Comparison of ENCODE assay signal across 1 cellular context in the genomic region with DNA sequence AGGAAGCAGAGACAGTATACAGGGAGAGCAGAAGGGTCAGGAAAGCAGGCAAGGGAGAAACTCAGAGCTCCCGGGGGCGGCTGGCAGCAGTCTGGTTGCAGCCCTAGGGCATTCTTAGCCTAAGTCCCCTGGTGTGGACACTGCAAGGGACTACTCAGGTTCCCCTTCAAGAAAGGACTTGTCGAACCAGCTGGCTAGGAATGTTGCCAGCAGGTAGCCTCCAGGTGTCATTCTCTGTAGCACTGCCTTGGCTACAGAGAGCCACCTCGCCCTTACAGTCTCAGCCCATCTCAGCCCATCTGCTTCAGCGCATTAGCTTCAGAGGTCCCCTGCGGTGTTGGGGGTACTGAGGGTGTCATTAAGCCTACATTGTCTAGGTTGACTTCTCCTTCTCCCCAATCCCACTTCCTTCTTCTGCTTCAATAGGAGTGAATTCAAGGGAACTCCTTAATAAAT.
TF ChIP-seq lines count a peak whose summit lies in the region.

No MANE protein-coding gene starts in this region.

TF ChIP-seq in GM23338, 12 proteins besides CTCF, POLR2A, EP300 and RAD21 (continued from another document):
- TF ChIP-seq, protein P1, sequence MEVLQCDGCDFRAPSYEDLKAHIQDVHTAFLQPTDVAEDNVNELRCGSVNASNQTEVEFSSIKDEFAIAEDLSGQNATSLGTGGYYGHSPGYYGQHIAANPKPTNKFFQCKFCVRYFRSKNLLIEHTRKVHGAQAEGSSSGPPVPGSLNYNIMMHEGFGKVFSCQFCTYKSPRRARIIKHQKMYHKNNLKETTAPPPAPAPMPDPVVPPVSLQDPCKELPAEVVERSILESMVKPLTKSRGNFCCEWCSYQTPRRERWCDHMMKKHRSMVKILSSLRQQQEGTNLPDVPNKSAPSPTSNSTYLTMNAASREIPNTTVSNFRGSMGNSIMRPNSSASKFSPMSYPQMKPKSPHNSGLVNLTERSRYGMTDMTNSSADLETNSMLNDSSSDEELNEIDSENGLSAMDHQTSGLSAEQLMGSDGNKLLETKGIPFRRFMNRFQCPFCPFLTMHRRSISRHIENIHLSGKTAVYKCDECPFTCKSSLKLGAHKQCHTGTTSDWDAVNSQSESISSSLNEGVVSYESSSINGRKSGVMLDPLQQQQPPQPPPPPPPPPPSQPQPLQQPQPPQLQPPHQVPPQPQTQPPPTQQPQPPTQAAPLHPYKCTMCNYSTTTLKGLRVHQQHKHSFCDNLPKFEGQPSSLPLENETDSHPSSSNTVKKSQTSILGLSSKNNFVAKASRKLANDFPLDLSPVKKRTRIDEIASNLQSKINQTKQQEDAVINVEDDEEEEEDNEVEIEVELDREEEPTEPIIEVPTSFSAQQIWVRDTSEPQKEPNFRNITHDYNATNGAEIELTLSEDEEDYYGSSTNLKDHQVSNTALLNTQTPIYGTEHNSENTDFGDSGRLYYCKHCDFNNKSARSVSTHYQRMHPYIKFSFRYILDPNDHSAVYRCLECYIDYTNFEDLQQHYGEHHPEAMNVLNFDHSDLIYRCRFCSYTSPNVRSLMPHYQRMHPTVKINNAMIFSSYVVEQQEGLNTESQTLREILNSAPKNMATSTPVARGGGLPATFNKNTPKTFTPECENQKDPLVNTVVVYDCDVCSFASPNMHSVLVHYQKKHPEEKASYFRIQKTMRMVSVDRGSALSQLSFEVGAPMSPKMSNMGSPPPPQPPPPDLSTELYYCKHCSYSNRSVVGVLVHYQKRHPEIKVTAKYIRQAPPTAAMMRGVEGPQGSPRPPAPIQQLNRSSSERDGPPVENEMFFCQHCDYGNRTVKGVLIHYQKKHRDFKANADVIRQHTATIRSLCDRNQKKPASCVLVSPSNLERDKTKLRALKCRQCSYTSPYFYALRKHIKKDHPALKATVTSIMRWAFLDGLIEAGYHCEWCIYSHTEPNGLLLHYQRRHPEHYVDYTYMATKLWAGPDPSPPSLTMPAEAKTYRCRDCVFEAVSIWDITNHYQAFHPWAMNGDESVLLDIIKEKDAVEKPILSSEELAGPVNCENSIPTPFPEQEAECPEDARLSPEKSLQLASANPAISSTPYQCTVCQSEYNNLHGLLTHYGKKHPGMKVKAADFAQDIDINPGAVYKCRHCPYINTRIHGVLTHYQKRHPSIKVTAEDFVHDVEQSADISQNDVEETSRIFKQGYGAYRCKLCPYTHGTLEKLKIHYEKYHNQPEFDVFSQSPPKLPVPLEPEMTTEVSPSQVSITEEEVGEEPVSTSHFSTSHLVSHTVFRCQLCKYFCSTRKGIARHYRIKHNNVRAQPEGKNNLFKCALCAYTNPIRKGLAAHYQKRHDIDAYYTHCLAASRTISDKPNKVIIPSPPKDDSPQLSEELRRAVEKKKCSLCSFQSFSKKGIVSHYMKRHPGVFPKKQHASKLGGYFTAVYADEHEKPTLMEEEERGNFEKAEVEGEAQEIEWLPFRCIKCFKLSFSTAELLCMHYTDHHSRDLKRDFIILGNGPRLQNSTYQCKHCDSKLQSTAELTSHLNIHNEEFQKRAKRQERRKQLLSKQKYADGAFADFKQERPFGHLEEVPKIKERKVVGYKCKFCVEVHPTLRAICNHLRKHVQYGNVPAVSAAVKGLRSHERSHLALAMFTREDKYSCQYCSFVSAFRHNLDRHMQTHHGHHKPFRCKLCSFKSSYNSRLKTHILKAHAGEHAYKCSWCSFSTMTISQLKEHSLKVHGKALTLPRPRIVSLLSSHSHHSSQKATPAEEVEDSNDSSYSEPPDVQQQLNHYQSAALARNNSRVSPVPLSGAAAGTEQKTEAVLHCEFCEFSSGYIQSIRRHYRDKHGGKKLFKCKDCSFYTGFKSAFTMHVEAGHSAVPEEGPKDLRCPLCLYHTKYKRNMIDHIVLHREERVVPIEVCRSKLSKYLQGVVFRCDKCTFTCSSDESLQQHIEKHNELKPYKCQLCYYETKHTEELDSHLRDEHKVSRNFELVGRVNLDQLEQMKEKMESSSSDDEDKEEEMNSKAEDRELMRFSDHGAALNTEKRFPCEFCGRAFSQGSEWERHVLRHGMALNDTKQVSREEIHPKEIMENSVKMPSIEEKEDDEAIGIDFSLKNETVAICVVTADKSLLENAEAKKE (CRISPR knock-in tag; IDR thresholded peaks at IDR 0.05) = no peak
- TF ChIP-seq, protein P2, sequence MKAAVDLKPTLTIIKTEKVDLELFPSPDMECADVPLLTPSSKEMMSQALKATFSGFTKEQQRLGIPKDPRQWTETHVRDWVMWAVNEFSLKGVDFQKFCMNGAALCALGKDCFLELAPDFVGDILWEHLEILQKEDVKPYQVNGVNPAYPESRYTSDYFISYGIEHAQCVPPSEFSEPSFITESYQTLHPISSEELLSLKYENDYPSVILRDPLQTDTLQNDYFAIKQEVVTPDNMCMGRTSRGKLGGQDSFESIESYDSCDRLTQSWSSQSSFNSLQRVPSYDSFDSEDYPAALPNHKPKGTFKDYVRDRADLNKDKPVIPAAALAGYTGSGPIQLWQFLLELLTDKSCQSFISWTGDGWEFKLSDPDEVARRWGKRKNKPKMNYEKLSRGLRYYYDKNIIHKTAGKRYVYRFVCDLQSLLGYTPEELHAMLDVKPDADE (IDR thresholded peaks at IDR 0.05) = no peak
- TF ChIP-seq STAT1 (IDR thresholded peaks at IDR 0.05; ENCODE audit: unreplicated experiment) (no peak), EZH2 (IDR thresholded peaks at IDR 0.05; ENCODE audit: low read depth, unreplicated experiment) (no peak), EZH2phosphoT487 (IDR thresholded peaks at IDR 0.05; ENCODE audit: unreplicated experiment) (no peak)
